In genomic region chr4:78061939-78062603, GRCh38 we compare ENCODE assay signal across 27 cellular contexts.
DNase-seq lines count a peak whose midpoint lies in the region; TF ChIP-seq lines count a peak whose summit lies in the region.
"Had no signal": no experiment of that assay in that cellular context is flagged by ENCODE, and none has a peak within 500 bp of the region (broad histone marks: within the 10 kb centered on the region; RNA-seq: fewer than 3 reads in every experiment).

No MANE protein-coding gene starts in this region.

- peak; percentile 38 for DNase-seq in DMS79 treated with DMSO at 0.1 percent for 48 hours (lab: John Stamatoyannopoulos, UW)
- DNase-seq in DMS79 (lab: John Stamatoyannopoulos, UW): no peak
- peak; percentile 12 for DNase-seq in Ammon's horn (ENCODE audit: low spot score)
- peak; percentile 69 to 93 for DNase-seq in NCI-H446 (lab: John Stamatoyannopoulos, UW)
- peak; percentile 74 for DNase-seq in epithelial cell of esophagus (ENCODE audit: low read depth)
- no peak for DNase-seq in GF-D8 (lab: John Stamatoyannopoulos, UW)
- DNase-seq in SHP77 treated with DMSO at 0.1 percent for 48 hours (lab: John Stamatoyannopoulos, UW): no peak
- no peak for DNase-seq in head of caudate nucleus
- DNase-seq: activated gamma-delta T cell treated with Interleukin-2 at 50 U/mL for 16 hours; activated T-cell treated with anti-CD3 and anti-CD28 coated beads, Interleukin-2, amount 50 U/mL, for 4 hours; C1 segment of cervical spinal cord; gastrocnemius medialis; GOT3; KBM-7; MG63; mucosa of descending colon; natural killer cell; NCI-H2029 treated with DMSO at 0.1 percent for 48 hours; NCI-H510A treated with DMSO at 0.1 percent for 48 hours; NK-92 treated with Interleukin-12 subunit alpha and Interleukin-12 subunit beta, amount 100 ng/mL, for 24 hours; occipital lobe; stimulated activated CD4-positive, alpha-beta T cell treated with anti-CD3 and anti-CD28 coated beads, Interleukin-15, amount 100 ng/mL, for 24 hours; substantia nigra; T-helper 2 cell; upper lobe of right lung had no signal

- no peak overlapping the region for H3K4me3 ChIP-seq in epithelial cell of esophagus (ENCODE audit: low read length)
- H3K4me3 ChIP-seq: gastrocnemius medialis, hepatocyte, lung, MG63, mucosa of descending colon, upper lobe of right lung had no signal

- no peak for TF ChIP-seq CTCF in epithelial cell of esophagus (IDR thresholded peaks at IDR 0.05; ENCODE audit: insufficient read depth, low read depth, low read length, missing control alignments)

- intact Hi-C loops in head of caudate nucleus (cut with DNase I): no loop called here

Comparison
In these comparisons a context has a peak if more than half of its experiments do, and no peak if none do; other contexts are left out.
1. DNase-seq: peak in DMS79 treated with DMSO at 0.1 percent for 48 hours (single experiment), Ammon's horn (single experiment), NCI-H446 (2 of 2) and epithelial cell of esophagus (single experiment); none in DMS79 (single experiment), GF-D8 (single experiment), SHP77 treated with DMSO at 0.1 percent for 48 hours (single experiment) and head of caudate nucleus (0 of 42).